8 cellular contexts compared by ENCODE assay signal in genomic region chr11:71710071-71710704, GRCh38.
A peak's percentile ranks its signal among the peaks of the same experiment; 100 is the strongest.
DNase-seq lines count a peak whose midpoint lies in the region; ATAC-seq and TF ChIP-seq lines count a peak whose summit lies in the region.
"Not testable (repeated sequence)": the region's sequence is repeated elsewhere in the genome, so short reads cannot be mapped to it uniquely, and the experiment has no call there.

No MANE protein-coding gene starts in this region.

- H3K4me3 ChIP-seq in CD4-positive, CD25-positive, alpha-beta regulatory T cell (ENCODE audit: low read depth, low read length), result peak overlapping the region; percentile 71
- not testable (repeated sequence) for H3K4me3 ChIP-seq in HUES6 (ENCODE audit: low read depth, low read length); astrocyte of the spinal cord (ENCODE audit: low read depth, low read length); mesodermal cell (ENCODE audit: extremely low read depth, insufficient read depth, low read length, poor library complexity, severe bottlenecking)
- H3K4me3 ChIP-seq in epithelial cell of proximal tubule (ENCODE audit: low read depth, low read length), result peak overlapping the region; percentile 23

- not testable (repeated sequence) for H3K4me1 ChIP-seq in CD4-positive, CD25-positive, alpha-beta regulatory T cell (ENCODE audit: control insufficient read depth, insufficient read depth, low read length, poor library complexity, severe bottlenecking); mesodermal cell (ENCODE audit: control insufficient read depth, insufficient read depth, low read length, poor library complexity, severe bottlenecking)
- H3K4me1 ChIP-seq in HUES6 (ENCODE audit: control insufficient read depth, insufficient read depth, low read length), result peaks cover 13% of the 10 kb centered on the region; the same call in 1 of the 2 replicates

- not testable (repeated sequence) for H3K36me3 Mint-ChIP-seq in CD4-positive, CD25-positive, alpha-beta regulatory T cell; activated CD4-positive, alpha-beta memory T cell treated with anti-CD3 and anti-CD28 coated beads for 36 hours

- H3K4me3 Mint-ChIP-seq in CD4-positive, CD25-positive, alpha-beta regulatory T cell; activated CD4-positive, alpha-beta memory T cell treated with anti-CD3 and anti-CD28 coated beads for 36 hours: not testable (repeated sequence)

- ATAC-seq in CD4-positive, CD25-positive, alpha-beta regulatory T cell (ENCODE audit: low read depth in 2 of 2), result not testable (repeated sequence)

- H3K9me3 ChIP-seq in CD4-positive, CD25-positive, alpha-beta regulatory T cell (ENCODE audit: control insufficient read depth in 2 of 2, low read length in 2 of 2); HUES6 (ENCODE audit: control insufficient read depth, insufficient read depth, low read depth, low read length); mesodermal cell (ENCODE audit: control insufficient read depth, low read length): not testable (repeated sequence)

- in situ Hi-C loops in astrocyte of the spinal cord (cut with HindIII; ENCODE audit: low sequenced_read_pairs), result not testable (repeated sequence)

- DNase-seq in CD4-positive, CD25-positive, alpha-beta regulatory T cell, result peak; percentile 30 to 56 (median 55)
- DNase-seq in RPMI8226 (peak; percentile 64), astrocyte of the spinal cord (ENCODE audit: low read depth, low spot score) (peak; percentile 18), epithelial cell of proximal tubule (ENCODE audit: low read depth) (peak; percentile 18)
- peak; percentile 71 for DNase-seq in activated CD4-positive, alpha-beta memory T cell treated with anti-CD3 and anti-CD28 coated beads for 36 hours
- peak; percentile 0 to 7 (median 6) for DNase-seq in stimulated activated CD4-positive, alpha-beta T cell treated with anti-CD3 and anti-CD28 coated beads, Interleukin-12 subunit alpha, Interleukin-12 subunit beta, amount 100 ng/mL, for 48 hours (ENCODE audit: low read depth in 2 of 3, low spot score in 1 of 3)

- intact Hi-C loops in activated CD4-positive, alpha-beta memory T cell treated with anti-CD3 and anti-CD28 coated beads for 36 hours (cut with micrococcal nuclease), result loop anchor here (2.0 kb wide), 1 partner anchor 77 kb away; no protein-coding TSS in a partner anchor

- H3K27me3 Mint-ChIP-seq in CD4-positive, CD25-positive, alpha-beta regulatory T cell; activated CD4-positive, alpha-beta memory T cell treated with anti-CD3 and anti-CD28 coated beads for 36 hours: not testable (repeated sequence)

- POLR2A ChIA-PET in activated CD4-positive, alpha-beta memory T cell treated with anti-CD3 and anti-CD28 coated beads for 36 hours (lab: Charles Lee), result not testable (repeated sequence)

- peak overlapping the region; percentile 57 for H3K9ac ChIP-seq in HUES6 (ENCODE audit: low read length)

- H3K27ac ChIP-seq in CD4-positive, CD25-positive, alpha-beta regulatory T cell (ENCODE audit: insufficient read depth, low read length, poor library complexity, severe bottlenecking), result peak overlapping the region; percentile 84
- H3K27ac ChIP-seq in HUES6 (ENCODE audit: low read depth, low read length) (peak overlapping the region; percentile 18; the same call in 1 of the 2 replicates), mesodermal cell (ENCODE audit: low read depth, low read length, severe bottlenecking) (peak overlapping the region; percentile 76)

- H3K36me3 ChIP-seq in CD4-positive, CD25-positive, alpha-beta regulatory T cell (ENCODE audit: control insufficient read depth, insufficient read depth, low read length); HUES6 (ENCODE audit: control insufficient read depth, insufficient read depth, low read length); mesodermal cell (ENCODE audit: control insufficient read depth, insufficient read depth, low read length): not testable (repeated sequence)

- H3K9me3 Mint-ChIP-seq in CD4-positive, CD25-positive, alpha-beta regulatory T cell; activated CD4-positive, alpha-beta memory T cell treated with anti-CD3 and anti-CD28 coated beads for 36 hours: not testable (repeated sequence)

- H3K4me1 Mint-ChIP-seq in CD4-positive, CD25-positive, alpha-beta regulatory T cell; activated CD4-positive, alpha-beta memory T cell treated with anti-CD3 and anti-CD28 coated beads for 36 hours (ENCODE audit: low read depth): not testable (repeated sequence)

- WGBS in mesodermal cell (ENCODE audit: insufficient coverage in 2 of 2), 2 experiments, result 51 to 52% methylated on average over 11 to 14 of the region's 17 CpGs

- CTCF ChIA-PET in activated CD4-positive, alpha-beta memory T cell treated with anti-CD3 and anti-CD28 coated beads for 36 hours (lab: Charles Lee), result not testable (repeated sequence)

- TF ChIP-seq CTCF in astrocyte of the spinal cord (IDR thresholded peaks at IDR 0.05; ENCODE audit: low read depth, low read length); epithelial cell of proximal tubule (conservative IDR thresholded peaks at IDR 0.05; ENCODE audit: low read depth, low read length): not testable (repeated sequence)

- H3K27me3 ChIP-seq in CD4-positive, CD25-positive, alpha-beta regulatory T cell (ENCODE audit: control insufficient read depth, insufficient read depth, low read length); HUES6 (ENCODE audit: control insufficient read depth, insufficient read depth, low read length): not testable (repeated sequence)

- not testable (repeated sequence) for H3K27ac Mint-ChIP-seq in CD4-positive, CD25-positive, alpha-beta regulatory T cell; activated CD4-positive, alpha-beta memory T cell treated with anti-CD3 and anti-CD28 coated beads for 36 hours

Comparison
In these comparisons a context has a peak if more than half of its experiments do, and no peak if none do; other contexts are left out.
1. DNase-seq: peak in every context shown above with its lines; median percentile 71 in activated CD4-positive, alpha-beta memory T cell treated with anti-CD3 and anti-CD28 coated beads for 36 hours; 64 in RPMI8226; 55 in CD4-positive, CD25-positive, alpha-beta regulatory T cell; 18 in astrocyte of the spinal cord; 18 in epithelial cell of proximal tubule; 6 in stimulated activated CD4-positive, alpha-beta T cell treated with anti-CD3 and anti-CD28 coated beads, Interleukin-12 subunit alpha, Interleukin-12 subunit beta, amount 100 ng/mL, for 48 hours.
2. H3K27ac ChIP-seq: peak in every context shown above with its lines; median percentile 84 in CD4-positive, CD25-positive, alpha-beta regulatory T cell; 76 in mesodermal cell; 18 in HUES6.